Comparison of ENCODE assay signal across 7 cellular contexts in genomic region chr9:66244763-66245162, GRCh38.
DNase-seq lines count a peak whose midpoint lies in the region; ATAC-seq and TF ChIP-seq lines count a peak whose summit lies in the region.
"Not testable (repeated sequence)": the region's sequence is repeated elsewhere in the genome, so short reads cannot be mapped to it uniquely, and the experiment has no call there.

No MANE protein-coding gene starts in this region.

- not testable (repeated sequence) for H3K4me3 ChIP-seq in Loucy (ENCODE audit: low read length, poor library complexity, severe bottlenecking); endodermal cell (ENCODE audit: low read length)

- H3F3A ChIP-seq in Loucy (ENCODE audit: low read depth) = not testable (repeated sequence)

- not testable (repeated sequence) for H3K36me3 Mint-ChIP-seq in WTC11; activated CD4-positive, alpha-beta memory T cell treated with anti-CD3 and anti-CD28 coated beads for 36 hours; endodermal cell (ENCODE audit: low read depth)

- not testable (repeated sequence) for H3K4me3 Mint-ChIP-seq in WTC11; activated CD4-positive, alpha-beta memory T cell treated with anti-CD3 and anti-CD28 coated beads for 36 hours; endodermal cell

- H4K20me1 ChIP-seq in Loucy (ENCODE audit: insufficient read depth, low read length, poor library complexity, severe bottlenecking) = not testable (repeated sequence)

- H3K27me3 ChIP-seq in Loucy (ENCODE audit: insufficient read depth, low read length, poor library complexity, severe bottlenecking); endodermal cell (ENCODE audit: control insufficient read depth, insufficient read depth, low read length, poor library complexity, severe bottlenecking): not testable (repeated sequence)

- not testable (repeated sequence) for DNase-seq in GM10248 (ENCODE audit: extremely low spot score)
- DNase-seq in WTC11 (ENCODE audit: low spot score) (peak; percentile 78), endodermal cell (peak; percentile 32)
- DNase-seq in activated CD4-positive, alpha-beta memory T cell treated with anti-CD3 and anti-CD28 coated beads for 36 hours = peak; percentile 27
- DNase-seq in stimulated activated CD8-positive, alpha-beta memory T cell treated with anti-CD3 and anti-CD28 coated beads, Interleukin-4, amount 100 ng/mL, for 48 hours = peak; percentile 34

- H3K27me3 Mint-ChIP-seq in WTC11 (ENCODE audit: low read depth); activated CD4-positive, alpha-beta memory T cell treated with anti-CD3 and anti-CD28 coated beads for 36 hours; endodermal cell (ENCODE audit: insufficient read depth): not testable (repeated sequence)

- not testable (repeated sequence) for ATAC-seq in WTC11

- H3K36me3 ChIP-seq in Loucy (ENCODE audit: insufficient read depth, low read length); endodermal cell (ENCODE audit: control insufficient read depth, insufficient read depth, low read length): not testable (repeated sequence)

- H2AFZ ChIP-seq in Loucy (ENCODE audit: low read length) = not testable (repeated sequence)

- not testable (repeated sequence) for H3K27ac Mint-ChIP-seq in WTC11; activated CD4-positive, alpha-beta memory T cell treated with anti-CD3 and anti-CD28 coated beads for 36 hours; endodermal cell

- 42% methylated on average over 1 of the region's 4 CpGs; no CpG with 5 or more reads in 1 of the 2 experiments for WGBS in endodermal cell (ENCODE audit: insufficient coverage in 1 of 2, insufficient read length in 1 of 2), 2 experiments

- not testable (repeated sequence) for H3K4me1 ChIP-seq in Loucy (ENCODE audit: insufficient read depth, low read length, poor library complexity, severe bottlenecking); endodermal cell (ENCODE audit: control insufficient read depth, insufficient read depth, low read length)

- H3K4me2 ChIP-seq in Loucy (ENCODE audit: low read depth, low read length, poor library complexity, severe bottlenecking) = not testable (repeated sequence)

- H3K9ac ChIP-seq in Loucy (ENCODE audit: low read depth, low read length, poor library complexity, severe bottlenecking); endodermal cell (ENCODE audit: extremely low read depth, low read length, poor library complexity, severe bottlenecking): not testable (repeated sequence)

- not testable (repeated sequence) for H3K9me3 ChIP-seq in Loucy (ENCODE audit: insufficient read depth, low read depth, low read length); endodermal cell (ENCODE audit: control insufficient read depth, low read length)

- CTCF ChIA-PET in GM10248 (lab: Yijun Ruan, JAX); WTC11 (lab: Charles Lee); activated CD4-positive, alpha-beta memory T cell treated with anti-CD3 and anti-CD28 coated beads for 36 hours (lab: Charles Lee): not testable (repeated sequence)

- intact Hi-C loops in activated CD4-positive, alpha-beta memory T cell treated with anti-CD3 and anti-CD28 coated beads for 36 hours (cut with micrococcal nuclease) = not testable (repeated sequence)

- POLR2A ChIA-PET in GM10248 (lab: Yijun Ruan, JAX); WTC11 (lab: Charles Lee); activated CD4-positive, alpha-beta memory T cell treated with anti-CD3 and anti-CD28 coated beads for 36 hours (lab: Charles Lee): not testable (repeated sequence)

- TF ChIP-seq CTCF in GM10248 (IDR thresholded peaks at IDR 0.05; ENCODE audit: control extremely low read depth, extremely low read depth, low read depth, missing control alignments) = peak; percentile 4
- peak; percentile 29 for TF ChIP-seq CTCF in GM12873 (IDR thresholded peaks at IDR 0.05; ENCODE audit: insufficient read depth, low read depth, low read length, missing control alignments)
- peak; percentile 19; the same call in 1 of the 2 replicates for TF ChIP-seq CTCF in Loucy (conservative IDR thresholded peaks at IDR 0.05; ENCODE audit: low read length)
- TF ChIP-seq CTCF in WTC11 (IDR thresholded peaks at IDR 0.05) = peak; percentile 49
- TF ChIP-seq CTCF in endodermal cell (conservative IDR thresholded peaks at IDR 0.05) = peak; percentile 44

- H3K79me2 ChIP-seq in Loucy (ENCODE audit: insufficient read depth, low read length) = not testable (repeated sequence)

- H3K27ac ChIP-seq in endodermal cell (ENCODE audit: low read depth, low read length) = not testable (repeated sequence)

- not testable (repeated sequence) for H3K9me3 Mint-ChIP-seq in WTC11; activated CD4-positive, alpha-beta memory T cell treated with anti-CD3 and anti-CD28 coated beads for 36 hours; endodermal cell

- not testable (repeated sequence) for H3K4me1 Mint-ChIP-seq in WTC11; activated CD4-positive, alpha-beta memory T cell treated with anti-CD3 and anti-CD28 coated beads for 36 hours (ENCODE audit: low read depth); endodermal cell

- H3K9me2 ChIP-seq in Loucy (replicated peaks; ENCODE audit: low read depth, low read length) = not testable (repeated sequence)
